Comparison of ENCODE assay signal across 35 cellular contexts in the genomic region with DNA sequence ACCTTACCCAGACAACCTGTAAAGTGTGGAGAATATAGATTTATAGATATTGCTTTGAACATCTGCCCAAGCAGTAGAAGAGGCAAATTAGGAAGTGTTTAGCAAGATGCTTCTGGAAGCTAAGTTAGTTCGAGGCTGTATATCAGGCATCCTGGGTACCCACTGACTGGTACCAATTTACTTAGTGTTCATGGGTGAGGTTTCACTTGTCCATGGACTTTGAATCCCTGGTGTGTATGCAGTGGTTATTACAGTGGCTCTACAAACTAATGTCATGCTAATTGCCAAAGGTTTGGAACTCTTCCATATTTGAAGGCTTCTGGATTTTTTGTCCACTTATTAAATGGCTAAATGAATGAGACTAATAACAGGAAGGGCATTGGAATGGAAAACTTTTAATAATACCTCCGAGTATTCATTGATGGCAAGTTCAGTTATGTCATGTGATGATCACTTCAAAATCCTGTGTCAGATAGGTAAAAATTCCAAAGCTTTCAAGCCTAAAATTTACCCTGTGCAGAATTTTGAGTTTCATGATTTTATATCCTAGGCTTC. TPM values are rescaled to one million over a fixed set of nuclear protein-coding genes. Genes with fewer than 3 reads are reported as not detected.
"Had no signal": no experiment of that assay in that cellular context is flagged by ENCODE, and none has a peak within 500 bp of the region (broad histone marks: within the 10 kb centered on the region; RNA-seq: fewer than 3 reads in every experiment).

A gene with protein sequence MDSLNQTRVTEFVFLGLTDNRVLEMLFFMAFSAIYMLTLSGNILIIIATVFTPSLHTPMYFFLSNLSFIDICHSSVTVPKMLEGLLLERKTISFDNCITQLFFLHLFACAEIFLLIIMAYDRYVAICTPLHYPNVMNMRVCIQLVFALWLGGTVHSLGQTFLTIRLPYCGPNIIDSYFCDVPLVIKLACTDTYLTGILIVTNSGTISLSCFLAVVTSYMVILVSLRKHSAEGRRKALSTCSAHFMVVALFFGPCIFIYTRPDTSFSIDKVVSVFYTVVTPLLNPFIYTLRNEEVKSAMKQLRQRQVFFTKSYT (plus strand): TSS at position 505 of the 555 bp plus-strand sequence. CDS start 11,248 bp downstream, outside the sequence.

- H3K27me3 ChIP-seq: heart right ventricle, hepatocyte, left lung, neural progenitor cell, ovary, right atrium auricular region, right lobe of liver, testis, tibial artery, upper lobe of left lung, vagina had no signal

- DNase-seq: heart right ventricle; islet precursor cell; left cardiac atrium; left lung; lower lobe of right lung; mammary epithelial cell; naive B cell; natural killer cell; nephron progenitor cell; occipital lobe; ovary; right lobe of liver; stimulated activated CD4-positive, alpha-beta T cell treated with anti-CD3 and anti-CD28 coated beads, Interleukin-12 subunit alpha, Interleukin-12 subunit beta, amount 100 ng/mL, for 4 hours; stimulated activated CD4-positive, alpha-beta T cell treated with anti-CD3 and anti-CD28 coated beads, Interleukin-15, amount 100 ng/mL, for 24 hours; stimulated activated CD4-positive, alpha-beta T cell treated with anti-CD3 and anti-CD28 coated beads, Interleukin-2, amount 100 ng/mL, for 24 hours; stimulated activated CD4-positive, alpha-beta T cell treated with anti-CD3 and anti-CD28 coated beads, Interleukin-4, amount 100 ng/mL, for 1 hour; stimulated activated naive B cell treated with anti-CD40 and anti-IgM and Interleukin-4, amounts not matched to agents 10 μg/mL and 1 μg/mL and 100 μg/mL, for 72 hours; stimulated activated naive CD8-positive, alpha-beta T cell treated with anti-CD3 and anti-CD28 coated beads, Interleukin-15, Interleukin-2, amounts not matched to agents 100 U/mL and 50 U/mL, for 24 hours; stomach; testis; tibial artery; upper lobe of left lung had no signal

- H3K9me3 ChIP-seq: left lung, lower lobe of right lung, neutrophil, ovary, right atrium auricular region, right lobe of liver, stomach, testis, tibial artery, upper lobe of left lung, vagina had no signal

- H3K4me3 ChIP-seq: heart right ventricle, hepatocyte, left lung, lower lobe of right lung, neural progenitor cell, ovary, right atrium auricular region, right lobe of liver, stomach, testis, tibial artery, upper lobe of left lung, vagina had no signal

- H2AFZ ChIP-seq: hepatocyte, neural progenitor cell had no signal

- H3K4me2 ChIP-seq: hepatocyte, neural progenitor cell had no signal

- H3K4me1 ChIP-seq: left lung, lower lobe of right lung, neural progenitor cell, right atrium auricular region, right lobe of liver, stomach, testis, tibial artery, upper lobe of left lung, vagina had no signal

- ATAC-seq: heart right ventricle; left cardiac atrium; left lung; lower lobe of right lung; natural killer cell; right lobe of liver; stimulated activated naive B cell treated with anti-CD40 and anti-IgM and Interleukin-4, amounts not matched to agents 10 μg/mL and 1 μg/mL and 100 μg/mL, for 72 hours; stimulated activated naive CD8-positive, alpha-beta T cell treated with anti-CD3 and anti-CD28 coated beads, Interleukin-15, Interleukin-2, amounts not matched to agents 100 U/mL and 50 U/mL, for 24 hours had no signal

- H3K36me3 ChIP-seq: heart right ventricle, left lung, lower lobe of right lung, neural progenitor cell, neutrophil, ovary, right atrium auricular region, right lobe of liver, stomach, tibial artery, upper lobe of left lung, vagina had no signal

- H3K27ac ChIP-seq: hepatocyte, left lung, lower lobe of right lung, neural progenitor cell, neutrophil, ovary, right atrium auricular region, right lobe of liver, stomach, testis, tibial artery, upper lobe of left lung, vagina had no signal

- H3K9ac ChIP-seq: neural progenitor cell had no signal

RNA-seq across cellular contexts. Expression of the gene that starts here (rescaled TPM):
- total RNA-seq: heart right ventricle, hepatocyte, kidney epithelial cell, left cardiac atrium, left lung, liver, lower lobe of right lung, mammary epithelial cell, mesenteric fat pad, natural killer cell, occipital lobe, ovary, progenitor cell of endocrine pancreas, pulmonary artery endothelial cell, renal cortical epithelial cell, right atrium auricular region, right lobe of liver, skeletal muscle tissue, stomach, upper lobe of left lung, urinary bladder, vagina had no signal
- polyA plus RNA-seq: heart right ventricle, hepatocyte, liver, mammary epithelial cell, ovary, stomach, urinary bladder had no signal
